Comparison of ENCODE assay signal across 26 cellular contexts in the genomic region with DNA sequence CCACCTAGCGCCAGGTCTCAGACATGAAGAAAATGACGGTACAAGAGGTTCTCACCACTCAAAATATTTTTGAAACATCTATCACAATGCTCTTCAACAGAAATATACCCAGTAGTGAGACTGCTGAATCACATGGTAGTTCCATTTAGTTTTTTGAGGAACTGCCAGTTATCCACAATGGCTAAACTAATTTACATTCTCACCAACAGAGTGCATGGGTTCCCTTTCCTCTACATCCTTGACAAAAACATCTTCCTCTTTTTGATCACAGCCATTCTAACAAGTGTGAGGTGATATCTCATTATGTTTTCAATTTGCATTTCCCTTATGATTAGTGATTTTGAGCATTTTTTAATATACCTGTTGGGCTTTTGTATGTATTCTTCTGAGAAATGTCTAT. TPM values are rescaled to one million over a fixed set of nuclear protein-coding genes. Genes with fewer than 3 reads are reported as not detected.
A peak's percentile ranks its signal among the peaks of the same experiment; 100 is the strongest.
DNase-seq lines count a peak whose midpoint lies in the region; ATAC-seq and TF ChIP-seq lines count a peak whose summit lies in the region.
"Had no signal": no experiment of that assay in that cellular context is flagged by ENCODE, and none has a peak within 500 bp of the region (broad histone marks: within the 10 kb centered on the region; RNA-seq: fewer than 3 reads in every experiment).

No MANE protein-coding gene starts in this region.

- intact Hi-C loops in left lung (cut with DNase I) = no loop called here

- H3K4me3 ChIP-seq in left lung = no peak overlapping the region
- H3K4me3 ChIP-seq in tibial nerve = no peak overlapping the region
- H3K4me3 ChIP-seq: psoas muscle, smooth muscle cell had no signal

- H3K36me3 ChIP-seq in left lung (no peaks in the 10 kb centered on the region), tibial nerve (no peaks in the 10 kb centered on the region)

- WGBS in tibial nerve, 2 donors = 91 to 97% methylated on average over 2 of the region's 2 CpGs

- peak in 1 of 2 donors; percentile 46 for TF ChIP-seq EP300 in tibial nerve (IDR thresholded peaks at IDR 0.05)

- TF ChIP-seq POLR2A in tibial nerve (IDR thresholded peaks at IDR 0.05) = no peak

- peak overlapping the region in 1 of 2 donors; percentile 59 for H3K27ac ChIP-seq in left lung
- H3K27ac ChIP-seq in tibial nerve = no peak overlapping the region
- H3K27ac ChIP-seq: psoas muscle had no signal

- DNase-seq in AML-193 (lab: John Stamatoyannopoulos, UW) = peak; percentile 65 to 68
- DNase-seq in KG1 (lab: John Stamatoyannopoulos, UW) = peak; percentile 7
- peak; percentile 81 for DNase-seq in SIG-M5 treated with dmso at 0.1 percent for 504 hours (lab: John Stamatoyannopoulos, UW; ENCODE audit: unreplicated experiment)
- DNase-seq in left lung = no peak
- no peak for DNase-seq in stimulated activated CD4-positive, alpha-beta T cell treated with anti-CD3 and anti-CD28 coated beads, Interleukin-2, amount 100 ng/mL, for 48 hours
- DNase-seq in tibial nerve (ENCODE audit: low spot score in 2 of 2) = no peak
- DNase-seq: activated CD4-positive, CD25-positive, alpha-beta regulatory T cell treated with anti-CD3 and anti-CD28 coated beads, Interleukin-2, amount 50 U/mL, for 72 hours; activated CD8-positive, alpha-beta memory T cell treated with anti-CD3 and anti-CD28 coated beads, Interleukin-2, amount 10 ng/mL, durations not matched to agents 7 days and 5 days; activated effector memory CD4-positive, alpha-beta T cell treated with anti-CD3 and anti-CD28 coated beads, Interleukin-2, amount 50 U/mL, for 16 hours; C1 segment of cervical spinal cord; cortex of kidney; DMS 273 treated with DMSO at 0.1 percent for 48 hours; foreskin fibroblast; mammary epithelial cell; MM.1S; NCI-H2029 treated with DMSO at 0.1 percent for 48 hours; psoas muscle; SHP77; stimulated activated CD4-positive, alpha-beta T cell treated with anti-CD3 and anti-CD28 coated beads, Interleukin-4, amount 100 ng/mL, for 4 hours; substantia nigra; T-helper 2 cell had no signal

- H3K4me1 ChIP-seq in left lung = peaks cover 0 to 51% of the 10 kb centered on the region in 2 donors
- peaks cover 0 to 18% (median 0%) of the 10 kb centered on the region in 4 donors for H3K4me1 ChIP-seq in tibial nerve
- H3K4me1 ChIP-seq: psoas muscle had no signal

- TF ChIP-seq CTCF in left lung (IDR thresholded peaks at IDR 0.05) = no peak
- no peak for TF ChIP-seq CTCF in tibial nerve (IDR thresholded peaks at IDR 0.05)

- no peaks in the 10 kb centered on the region for H3K27me3 ChIP-seq in left lung
- H3K27me3 ChIP-seq in tibial nerve = no peaks in the 10 kb centered on the region

- H3K9me3 ChIP-seq in left lung (no peaks in the 10 kb centered on the region), tibial nerve (no peaks in the 10 kb centered on the region)
- H3K9me3 ChIP-seq: psoas muscle had no signal

- peak; percentile 36 for ATAC-seq in left lung
- no peak for ATAC-seq in HG03039 (IDR thresholded peaks at IDR 0.05; ENCODE audit: unreplicated experiment)
- ATAC-seq in GM18498 (IDR thresholded peaks at IDR 0.05; ENCODE audit: unreplicated experiment) = no peak
- ATAC-seq: activated CD8-positive, alpha-beta memory T cell treated with anti-CD3 and anti-CD28 coated beads, Interleukin-2, amount 10 ng/mL, durations not matched to agents 7 days and 5 days; HCT116; psoas muscle had no signal

RNA-seq across cellular contexts. Expression of gene GPR65, which starts 5.7 kb away (rescaled TPM):
- total RNA-seq in left lung (10 to 100 TPM in 1 of 2 donors, 1 to 10 TPM in 1; 3.1 to 11.1 TPM), tibial nerve (1 to 10 TPM; 1.1 to 2.1 (median 1.3) TPM)
- total RNA-seq: kidney epithelial cell, mammary epithelial cell, smooth muscle cell had no signal

RNA-seq across cellular contexts. Expression of gene GALC, which starts 6.3 kb away (rescaled TPM):
- total RNA-seq in left lung (10 to 100 TPM; 31.0 to 48.3 TPM), tibial nerve (10 to 100 TPM; 41.2 to 82.9 (median 52.0) TPM)

Comparison
In these comparisons a context has a peak if more than half of its experiments do, and no peak if none do; other contexts are left out.
1. DNase-seq: peak in AML-193 (2 of 2), KG1 (single experiment) and SIG-M5 treated with dmso at 0.1 percent for 504 hours (single experiment); none in left lung (0 of 2), stimulated activated CD4-positive, alpha-beta T cell treated with anti-CD3 and anti-CD28 coated beads, Interleukin-2, amount 100 ng/mL, for 48 hours (0 of 2) and tibial nerve (0 of 2).